Comparison of ENCODE assay signal across 19 cellular contexts in genomic region chr5:149282027-149282965, GRCh38.
"Had no signal": no experiment of that assay in that cellular context is flagged by ENCODE, and none has a peak within 500 bp of the region (broad histone marks: within the 10 kb centered on the region; RNA-seq: fewer than 3 reads in every experiment).

No MANE protein-coding gene starts in this region.

- H3K4me3 ChIP-seq: adrenal gland, breast epithelium, pancreas, skin epidermis, testis, upper lobe of right lung had no signal

- H3K9me3 ChIP-seq: adrenal gland, breast epithelium, pancreas, testis, upper lobe of right lung had no signal

- H3K27me3 ChIP-seq: adrenal gland, breast epithelium, pancreas, testis, upper lobe of right lung had no signal

- H3K27ac ChIP-seq: adrenal gland, pancreas, testis, upper lobe of right lung had no signal

- DNase-seq: activated CD4-positive, alpha-beta T cell treated with anti-CD3 and anti-CD28 coated beads, Interleukin-2, amount 50 U/mL, for 1 hour; activated CD8-positive, alpha-beta memory T cell treated with anti-CD3 and anti-CD28 coated beads for 24 hours; activated gamma-delta T cell treated with Interleukin-2 at 50 U/mL for 16 hours; activated T-cell treated with anti-CD3 and anti-CD28 coated beads, Interleukin-2, amount 50 U/mL, for 72 hours; adrenal gland; effector CD4-positive, alpha-beta T cell; hypothalamus; islet precursor cell; naive thymus-derived CD4-positive, alpha-beta T cell; pancreas; stimulated activated CD4-positive, alpha-beta T cell treated with anti-CD3 and anti-CD28 coated beads, Interleukin-15, amount 100 ng/mL, for 24 hours; stimulated activated CD4-positive, alpha-beta T cell treated with anti-CD3 and anti-CD28 coated beads, Interleukin-2, amount 100 ng/mL, for 48 hours; T-helper 1 cell; T-helper 9 cell; testis; upper lobe of right lung had no signal

- ATAC-seq: activated naive CD4-positive, alpha-beta T cell treated with anti-CD3 and anti-CD28 coated beads, Interleukin-2, amount 50 U/mL, for 72 hours; activated T-cell treated with anti-CD3 and anti-CD28 coated beads, Interleukin-2, amount 50 U/mL, for 72 hours; naive thymus-derived CD4-positive, alpha-beta T cell; pancreas; upper lobe of right lung had no signal

- H3K4me1 ChIP-seq: adrenal gland, breast epithelium, pancreas had no signal

- H3K36me3 ChIP-seq: adrenal gland, breast epithelium, pancreas, upper lobe of right lung had no signal
